ENCODE assay signal across 19 cellular contexts in the genomic region with DNA sequence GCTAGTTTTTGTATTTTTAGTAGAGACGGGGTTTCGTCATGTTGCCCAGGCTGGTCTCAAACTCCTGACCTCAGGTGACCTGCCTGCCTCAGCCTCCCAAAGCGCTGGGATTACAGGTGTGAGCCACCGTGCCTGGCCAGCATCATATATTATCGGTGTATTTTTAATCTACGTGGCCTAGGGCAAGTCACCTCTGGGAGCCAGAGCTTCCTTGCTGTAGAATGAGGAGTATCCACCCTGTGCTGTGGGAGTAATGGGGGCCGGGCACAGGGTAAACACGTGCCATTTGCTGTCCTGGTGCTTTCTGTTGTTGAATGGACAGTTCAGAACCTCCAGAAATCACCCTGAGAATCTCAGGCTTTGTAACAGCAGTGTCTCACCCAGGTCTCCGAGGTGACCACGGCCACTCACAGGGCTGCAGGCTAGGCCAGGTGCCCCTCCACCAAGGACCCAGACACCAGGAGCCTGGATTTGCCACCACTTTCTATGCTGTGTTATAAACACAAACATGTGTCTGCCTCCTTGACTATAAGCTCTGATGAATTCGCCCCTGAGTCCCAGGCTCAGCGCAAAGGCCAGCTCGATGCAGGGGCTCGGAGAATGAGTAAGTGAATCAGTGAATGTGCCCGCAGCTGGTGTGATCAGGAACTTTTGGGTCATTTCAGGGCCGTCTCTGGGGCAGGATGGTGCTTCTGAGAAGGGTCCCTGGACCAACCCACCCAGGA.
"Had no signal": no experiment of that assay in that cellular context is flagged by ENCODE, and none has a peak within 500 bp of the region (broad histone marks: within the 10 kb centered on the region; RNA-seq: fewer than 3 reads in every experiment).

No MANE protein-coding gene starts in this region.

- H3K27ac ChIP-seq: HL-60, RWPE1 had no signal

- H3K9me3 ChIP-seq: MG63 had no signal

- H3K27me3 ChIP-seq: MG63 had no signal

- H3K4me3 ChIP-seq: MG63 had no signal

- DNase-seq: Karpas-422, KG1, MG63, NCI-H1092, NCI-H1105 treated with DMSO at 0.1 percent for 48 hours, NCI-H1417 treated with DMSO at 0.1 percent for 48 hours, NCI-H187, NCI-H2029, NCI-H2081 treated with DMSO at 0.1 percent for 48 hours, NCI-H2171, NCI-H226, NCI-H446, NCI-H510A, NCI-H524 treated with DMSO at 0.1 percent for 48 hours, NCI-H69, NCI-H774, SHP77 had no signal

- H3K36me3 ChIP-seq: MG63 had no signal
